Comparison of ENCODE assay signal across 1 cellular context in genomic region chr12:23731493-23731892, GRCh38.
A peak's percentile ranks its signal among the peaks of the same experiment; 100 is the strongest.
TF ChIP-seq lines count a peak whose summit lies in the region.

No MANE protein-coding gene starts in this region.

TF ChIP-seq in K562, 482 proteins besides CTCF, POLR2A, EP300 and RAD21 (continued from another document and continues in another):
- TF ChIP-seq EWSR1 (IDR thresholded peaks at IDR 0.05; ENCODE audit: borderline replicate concordance, low read depth, partially characterized antibody) (no peak), NCOA2 (IDR thresholded peaks at IDR 0.05; ENCODE audit: partially characterized antibody in 2 of 2) (peak in 1 of 2 experiments; percentile 42), ZBTB8A (IDR thresholded peaks at IDR 0.05; ENCODE audit: partially characterized antibody) (no peak), FOXK2 (conservative IDR thresholded peaks at IDR 0.05 in 1 of 2, IDR thresholded peaks at IDR 0.05 in 1 of 2; ENCODE audit: low read depth in 2 of 2) (no peak), CREB1 (IDR thresholded peaks at IDR 0.05) (no peak; the same call in 1 of the 2 replicates), CREB1 (CRISPR knock-in tag; IDR thresholded peaks at IDR 0.05) (no peak), HES1 (IDR thresholded peaks at IDR 0.05; ENCODE audit: low read depth) (no peak), POLR2H (tag; IDR thresholded peaks at IDR 0.05; ENCODE audit: low read depth) (no peak), SAFB (IDR thresholded peaks at IDR 0.05; ENCODE audit: borderline replicate concordance, low read depth, low read length) (no peak), ZNF165 (CRISPR knock-in tag; IDR thresholded peaks at IDR 0.05; ENCODE audit: borderline replicate concordance) (no peak), NR3C1 (CRISPR knock-in tag; IDR thresholded peaks at IDR 0.05) (no peak), ZNF224 (CRISPR knock-in tag; IDR thresholded peaks at IDR 0.05) (no peak), GTF3C2 (IDR thresholded peaks at IDR 0.05; ENCODE audit: borderline replicate concordance, extremely low read depth, insufficient read length) (no peak), IRF9 (tag; IDR thresholded peaks at IDR 0.05) (no peak), HDAC3 (IDR thresholded peaks at IDR 0.05; ENCODE audit: borderline replicate concordance, partially characterized antibody) (peak; percentile 65), RFX1 (IDR thresholded peaks at IDR 0.05) (no peak), ETV6 (IDR thresholded peaks at IDR 0.05; ENCODE audit: borderline replicate concordance in 1 of 2, low read depth in 2 of 2, low read length in 1 of 2) (no peak), ETV6 (CRISPR knock-in tag; IDR thresholded peaks at IDR 0.05; ENCODE audit: borderline replicate concordance) (no peak), KAT8 (IDR thresholded peaks at IDR 0.05; ENCODE audit: low read depth) (no peak), RFX5 (IDR thresholded peaks at IDR 0.05; ENCODE audit: low read depth, low read length) (no peak), KLF10 (CRISPR knock-in tag; IDR thresholded peaks at IDR 0.05) (no peak), PKNOX1 (IDR thresholded peaks at IDR 0.05) (peak; percentile 77), ZNF695 (CRISPR knock-in tag; IDR thresholded peaks at IDR 0.05) (no peak), HNRNPL (IDR thresholded peaks at IDR 0.05; ENCODE audit: low read depth, low read length) (no peak), ELF2 (CRISPR knock-in tag; IDR thresholded peaks at IDR 0.05) (no peak), ETV5 (CRISPR knock-in tag; IDR thresholded peaks at IDR 0.05; ENCODE audit: low read depth) (no peak), E2F5 (CRISPR knock-in tag; IDR thresholded peaks at IDR 0.05) (no peak), RBM25 (IDR thresholded peaks at IDR 0.05; ENCODE audit: low read depth, low read length, severe bottlenecking) (no peak), HLTF (IDR thresholded peaks at IDR 0.05) (no peak), KDM4B (IDR thresholded peaks at IDR 0.05; ENCODE audit: borderline replicate concordance in 2 of 2, low read depth in 1 of 2) (no peak), SIX5 (IDR thresholded peaks at IDR 0.05; ENCODE audit: borderline replicate concordance in 1 of 2, insufficient read depth in 1 of 2, low read depth in 1 of 2, low read length in 2 of 2) (no peak), MCM5 (IDR thresholded peaks at IDR 0.05; ENCODE audit: low read depth) (no peak), PURB (CRISPR knock-in tag; IDR thresholded peaks at IDR 0.05; ENCODE audit: low read depth) (no peak), GTF2F1 (IDR thresholded peaks at IDR 0.05; ENCODE audit: low read depth, low read length) (no peak), CEBPG (CRISPR knock-in tag; IDR thresholded peaks at IDR 0.05) (no peak), CEBPG (tag; conservative IDR thresholded peaks at IDR 0.05 in 1 of 2, IDR thresholded peaks at IDR 0.05 in 1 of 2) (no peak), CXXC5 (CRISPR knock-in tag; IDR thresholded peaks at IDR 0.05) (no peak), ATF4 (CRISPR knock-in tag; IDR thresholded peaks at IDR 0.05) (no peak), KLF13 (tag; IDR thresholded peaks at IDR 0.05; ENCODE audit: borderline replicate concordance, low read depth) (no peak), POLR2G (IDR thresholded peaks at IDR 0.05; ENCODE audit: low read depth, low read length) (no peak), RBM39 (optimal IDR thresholded peaks at IDR 0.05; ENCODE audit: low read depth, low read length) (no peak), MXD1 (CRISPR knock-in tag; IDR thresholded peaks at IDR 0.05; ENCODE audit: borderline replicate concordance, poor library complexity, severe bottlenecking) (no peak), SMARCE1 (IDR thresholded peaks at IDR 0.05) (peak; percentile 80; the same call in 1 of the 2 replicates), EHMT2 (IDR thresholded peaks at IDR 0.05) (no peak), MYBL2 (IDR thresholded peaks at IDR 0.05; ENCODE audit: low read depth) (no peak), MYBL2 (CRISPR knock-in tag; IDR thresholded peaks at IDR 0.05; ENCODE audit: borderline replicate concordance) (no peak), GATA2 (CRISPR knock-in tag; IDR thresholded peaks at IDR 0.05) (no peak), DPF2 (IDR thresholded peaks at IDR 0.05) (peak; percentile 91), ZBED1 (IDR thresholded peaks at IDR 0.05) (no peak), MTA2 (IDR thresholded peaks at IDR 0.05; ENCODE audit: low read depth) (peak; percentile 46), CHD2 (IDR thresholded peaks at IDR 0.05; ENCODE audit: low read depth, low read length) (no peak), OTX1 (CRISPR knock-in tag; IDR thresholded peaks at IDR 0.05) (no peak), HDAC2 (IDR thresholded peaks at IDR 0.05) (no peak), BHLHE40 (IDR thresholded peaks at IDR 0.05; ENCODE audit: low read length) (no peak), NR1H2 (CRISPR knock-in tag; IDR thresholded peaks at IDR 0.05) (no peak), ZNF740 (CRISPR knock-in tag; IDR thresholded peaks at IDR 0.05) (no peak), ZNF740 (tag; IDR thresholded peaks at IDR 0.05) (no peak), DEAF1 (CRISPR knock-in tag; IDR thresholded peaks at IDR 0.05) (no peak), SREBF2 (CRISPR knock-in tag; IDR thresholded peaks at IDR 0.05) (no peak), ZNF174 (CRISPR knock-in tag; IDR thresholded peaks at IDR 0.05) (no peak), ADNP (tag; IDR thresholded peaks at IDR 0.05) (no peak), FOXK1 (CRISPR knock-in tag; IDR thresholded peaks at IDR 0.05; ENCODE audit: borderline replicate concordance) (no peak), ZNF592 (IDR thresholded peaks at IDR 0.05) (no peak; the same call in 1 of the 2 replicates), SRSF3 (IDR thresholded peaks at IDR 0.05; ENCODE audit: insufficient read depth, low read length) (no peak), LEF1 (IDR thresholded peaks at IDR 0.05) (peak; percentile 78), TCF3 (CRISPR knock-in tag; IDR thresholded peaks at IDR 0.05) (peak; percentile 73), E2F3 (CRISPR knock-in tag; IDR thresholded peaks at IDR 0.05) (no peak)
